1 cellular context compared by ENCODE assay signal in the genomic region with DNA sequence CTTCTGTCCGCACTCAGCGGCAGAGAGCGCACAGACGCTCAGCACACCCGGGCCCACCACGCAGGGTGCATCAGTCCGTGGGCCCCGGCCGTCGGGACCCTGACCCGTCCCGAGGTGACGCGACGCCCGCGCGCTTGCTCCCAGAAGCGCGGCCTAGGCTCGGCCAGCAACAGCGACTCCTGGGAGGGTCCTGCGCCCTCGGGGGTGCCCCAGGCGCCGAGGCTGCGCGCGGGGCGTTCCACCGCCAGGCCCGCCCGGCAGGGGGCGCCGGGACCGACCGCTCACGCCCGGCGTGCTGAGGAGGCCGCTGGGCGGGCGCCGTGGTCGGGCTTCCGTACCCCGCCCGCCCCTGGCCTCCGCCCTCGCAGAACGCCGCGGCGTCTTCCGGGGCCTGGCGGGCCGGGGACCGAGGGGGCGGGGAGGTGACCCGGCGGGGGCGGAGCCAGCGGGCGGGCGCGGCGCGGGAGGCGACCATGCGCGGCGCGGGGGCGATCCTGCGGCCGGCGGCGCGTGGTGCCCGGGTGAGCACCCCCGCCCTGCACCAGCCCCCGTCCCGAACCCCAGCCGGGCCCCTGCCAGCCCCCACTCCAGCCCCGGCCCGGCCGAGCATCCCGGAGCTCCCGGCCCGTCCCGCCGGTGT.
TF ChIP-seq lines count a peak whose summit lies in the region.

A gene with protein sequence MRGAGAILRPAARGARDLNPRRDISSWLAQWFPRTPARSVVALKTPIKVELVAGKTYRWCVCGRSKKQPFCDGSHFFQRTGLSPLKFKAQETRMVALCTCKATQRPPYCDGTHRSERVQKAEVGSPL (plus strand): TSS at position 456 of the 640 bp plus-strand sequence. CDS start 18 bp downstream, at position 474.

TF ChIP-seq in GM23338, 12 proteins besides CTCF, POLR2A, EP300 and RAD21 (continued from another document):
- TF ChIP-seq, protein P1, sequence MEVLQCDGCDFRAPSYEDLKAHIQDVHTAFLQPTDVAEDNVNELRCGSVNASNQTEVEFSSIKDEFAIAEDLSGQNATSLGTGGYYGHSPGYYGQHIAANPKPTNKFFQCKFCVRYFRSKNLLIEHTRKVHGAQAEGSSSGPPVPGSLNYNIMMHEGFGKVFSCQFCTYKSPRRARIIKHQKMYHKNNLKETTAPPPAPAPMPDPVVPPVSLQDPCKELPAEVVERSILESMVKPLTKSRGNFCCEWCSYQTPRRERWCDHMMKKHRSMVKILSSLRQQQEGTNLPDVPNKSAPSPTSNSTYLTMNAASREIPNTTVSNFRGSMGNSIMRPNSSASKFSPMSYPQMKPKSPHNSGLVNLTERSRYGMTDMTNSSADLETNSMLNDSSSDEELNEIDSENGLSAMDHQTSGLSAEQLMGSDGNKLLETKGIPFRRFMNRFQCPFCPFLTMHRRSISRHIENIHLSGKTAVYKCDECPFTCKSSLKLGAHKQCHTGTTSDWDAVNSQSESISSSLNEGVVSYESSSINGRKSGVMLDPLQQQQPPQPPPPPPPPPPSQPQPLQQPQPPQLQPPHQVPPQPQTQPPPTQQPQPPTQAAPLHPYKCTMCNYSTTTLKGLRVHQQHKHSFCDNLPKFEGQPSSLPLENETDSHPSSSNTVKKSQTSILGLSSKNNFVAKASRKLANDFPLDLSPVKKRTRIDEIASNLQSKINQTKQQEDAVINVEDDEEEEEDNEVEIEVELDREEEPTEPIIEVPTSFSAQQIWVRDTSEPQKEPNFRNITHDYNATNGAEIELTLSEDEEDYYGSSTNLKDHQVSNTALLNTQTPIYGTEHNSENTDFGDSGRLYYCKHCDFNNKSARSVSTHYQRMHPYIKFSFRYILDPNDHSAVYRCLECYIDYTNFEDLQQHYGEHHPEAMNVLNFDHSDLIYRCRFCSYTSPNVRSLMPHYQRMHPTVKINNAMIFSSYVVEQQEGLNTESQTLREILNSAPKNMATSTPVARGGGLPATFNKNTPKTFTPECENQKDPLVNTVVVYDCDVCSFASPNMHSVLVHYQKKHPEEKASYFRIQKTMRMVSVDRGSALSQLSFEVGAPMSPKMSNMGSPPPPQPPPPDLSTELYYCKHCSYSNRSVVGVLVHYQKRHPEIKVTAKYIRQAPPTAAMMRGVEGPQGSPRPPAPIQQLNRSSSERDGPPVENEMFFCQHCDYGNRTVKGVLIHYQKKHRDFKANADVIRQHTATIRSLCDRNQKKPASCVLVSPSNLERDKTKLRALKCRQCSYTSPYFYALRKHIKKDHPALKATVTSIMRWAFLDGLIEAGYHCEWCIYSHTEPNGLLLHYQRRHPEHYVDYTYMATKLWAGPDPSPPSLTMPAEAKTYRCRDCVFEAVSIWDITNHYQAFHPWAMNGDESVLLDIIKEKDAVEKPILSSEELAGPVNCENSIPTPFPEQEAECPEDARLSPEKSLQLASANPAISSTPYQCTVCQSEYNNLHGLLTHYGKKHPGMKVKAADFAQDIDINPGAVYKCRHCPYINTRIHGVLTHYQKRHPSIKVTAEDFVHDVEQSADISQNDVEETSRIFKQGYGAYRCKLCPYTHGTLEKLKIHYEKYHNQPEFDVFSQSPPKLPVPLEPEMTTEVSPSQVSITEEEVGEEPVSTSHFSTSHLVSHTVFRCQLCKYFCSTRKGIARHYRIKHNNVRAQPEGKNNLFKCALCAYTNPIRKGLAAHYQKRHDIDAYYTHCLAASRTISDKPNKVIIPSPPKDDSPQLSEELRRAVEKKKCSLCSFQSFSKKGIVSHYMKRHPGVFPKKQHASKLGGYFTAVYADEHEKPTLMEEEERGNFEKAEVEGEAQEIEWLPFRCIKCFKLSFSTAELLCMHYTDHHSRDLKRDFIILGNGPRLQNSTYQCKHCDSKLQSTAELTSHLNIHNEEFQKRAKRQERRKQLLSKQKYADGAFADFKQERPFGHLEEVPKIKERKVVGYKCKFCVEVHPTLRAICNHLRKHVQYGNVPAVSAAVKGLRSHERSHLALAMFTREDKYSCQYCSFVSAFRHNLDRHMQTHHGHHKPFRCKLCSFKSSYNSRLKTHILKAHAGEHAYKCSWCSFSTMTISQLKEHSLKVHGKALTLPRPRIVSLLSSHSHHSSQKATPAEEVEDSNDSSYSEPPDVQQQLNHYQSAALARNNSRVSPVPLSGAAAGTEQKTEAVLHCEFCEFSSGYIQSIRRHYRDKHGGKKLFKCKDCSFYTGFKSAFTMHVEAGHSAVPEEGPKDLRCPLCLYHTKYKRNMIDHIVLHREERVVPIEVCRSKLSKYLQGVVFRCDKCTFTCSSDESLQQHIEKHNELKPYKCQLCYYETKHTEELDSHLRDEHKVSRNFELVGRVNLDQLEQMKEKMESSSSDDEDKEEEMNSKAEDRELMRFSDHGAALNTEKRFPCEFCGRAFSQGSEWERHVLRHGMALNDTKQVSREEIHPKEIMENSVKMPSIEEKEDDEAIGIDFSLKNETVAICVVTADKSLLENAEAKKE (CRISPR knock-in tag; IDR thresholded peaks at IDR 0.05) = no peak
- TF ChIP-seq NANOG (IDR thresholded peaks at IDR 0.05; ENCODE audit: borderline replicate concordance) (no peak), JUNB (IDR thresholded peaks at IDR 0.05; ENCODE audit: unreplicated experiment) (no peak), ZNF331 (CRISPR knock-in tag; IDR thresholded peaks at IDR 0.05; ENCODE audit: low read depth) (no peak), ZNF114 (CRISPR knock-in tag; IDR thresholded peaks at IDR 0.05) (no peak), EZH2 (IDR thresholded peaks at IDR 0.05; ENCODE audit: low read depth, unreplicated experiment) (no peak), CREB1 (CRISPR knock-in tag; IDR thresholded peaks at IDR 0.05; ENCODE audit: low read depth) (no peak)
- TF ChIP-seq, protein P2, sequence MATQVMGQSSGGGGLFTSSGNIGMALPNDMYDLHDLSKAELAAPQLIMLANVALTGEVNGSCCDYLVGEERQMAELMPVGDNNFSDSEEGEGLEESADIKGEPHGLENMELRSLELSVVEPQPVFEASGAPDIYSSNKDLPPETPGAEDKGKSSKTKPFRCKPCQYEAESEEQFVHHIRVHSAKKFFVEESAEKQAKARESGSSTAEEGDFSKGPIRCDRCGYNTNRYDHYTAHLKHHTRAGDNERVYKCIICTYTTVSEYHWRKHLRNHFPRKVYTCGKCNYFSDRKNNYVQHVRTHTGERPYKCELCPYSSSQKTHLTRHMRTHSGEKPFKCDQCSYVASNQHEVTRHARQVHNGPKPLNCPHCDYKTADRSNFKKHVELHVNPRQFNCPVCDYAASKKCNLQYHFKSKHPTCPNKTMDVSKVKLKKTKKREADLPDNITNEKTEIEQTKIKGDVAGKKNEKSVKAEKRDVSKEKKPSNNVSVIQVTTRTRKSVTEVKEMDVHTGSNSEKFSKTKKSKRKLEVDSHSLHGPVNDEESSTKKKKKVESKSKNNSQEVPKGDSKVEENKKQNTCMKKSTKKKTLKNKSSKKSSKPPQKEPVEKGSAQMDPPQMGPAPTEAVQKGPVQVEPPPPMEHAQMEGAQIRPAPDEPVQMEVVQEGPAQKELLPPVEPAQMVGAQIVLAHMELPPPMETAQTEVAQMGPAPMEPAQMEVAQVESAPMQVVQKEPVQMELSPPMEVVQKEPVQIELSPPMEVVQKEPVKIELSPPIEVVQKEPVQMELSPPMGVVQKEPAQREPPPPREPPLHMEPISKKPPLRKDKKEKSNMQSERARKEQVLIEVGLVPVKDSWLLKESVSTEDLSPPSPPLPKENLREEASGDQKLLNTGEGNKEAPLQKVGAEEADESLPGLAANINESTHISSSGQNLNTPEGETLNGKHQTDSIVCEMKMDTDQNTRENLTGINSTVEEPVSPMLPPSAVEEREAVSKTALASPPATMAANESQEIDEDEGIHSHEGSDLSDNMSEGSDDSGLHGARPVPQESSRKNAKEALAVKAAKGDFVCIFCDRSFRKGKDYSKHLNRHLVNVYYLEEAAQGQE (IDR thresholded peaks at IDR 0.05; ENCODE audit: unreplicated experiment) = no peak
